6 cellular contexts compared by ENCODE assay signal in genomic region chr4:18042012-18042411, GRCh38.
"Had no signal": no experiment of that assay in that cellular context is flagged by ENCODE, and none has a peak within 500 bp of the region (broad histone marks: within the 10 kb centered on the region; RNA-seq: fewer than 3 reads in every experiment).

No MANE protein-coding gene starts in this region.

- DNase-seq: GDM1, GF-D8 had no signal

- H3K4me3 ChIP-seq: GM12878 had no signal

- FAIRE-seq: GM12878, GM12891, GM12892, GM18507 had no signal
